In genomic region chr7:37180828-37181549, GRCh38 we compare ENCODE assay signal across 17 cellular contexts.
DNase-seq lines count a peak whose midpoint lies in the region; ATAC-seq and TF ChIP-seq lines count a peak whose summit lies in the region.
"Had no signal": no experiment of that assay in that cellular context is flagged by ENCODE, and none has a peak within 500 bp of the region (broad histone marks: within the 10 kb centered on the region; RNA-seq: fewer than 3 reads in every experiment).

No MANE protein-coding gene starts in this region.

- H3K4me1 ChIP-seq in iPS-20b (ENCODE audit: insufficient read depth, low read length) = peaks cover 28% of the 10 kb centered on the region; the same call in 1 of the 2 replicates
- peaks cover 3% of the 10 kb centered on the region; the same call in 1 of the 2 replicates for H3K4me1 ChIP-seq in H9 (ENCODE audit: insufficient read depth, low read length)
- H3K4me1 ChIP-seq: BE2C had no signal

- H2AFZ ChIP-seq in H9 (ENCODE audit: low read length) = no peak overlapping the region

- no peak overlapping the region for H4K91ac ChIP-seq in H9 (ENCODE audit: insufficient read length, low read depth, low read length)

- peaks cover 2% of the 10 kb centered on the region for H3K9me3 Mint-ChIP-seq in activated naive CD8-positive, alpha-beta T cell treated with anti-CD3 and anti-CD28 coated beads, Interleukin-2, amount 10 ng/mL, durations not matched to agents 7 days and 5 days
- H3K9me3 Mint-ChIP-seq in activated naive CD8-positive, alpha-beta T cell treated with anti-CD3 and anti-CD28 coated beads, Interleukin-2, amount 50 U/mL, for 24 hours = no peaks in the 10 kb centered on the region
- no peaks in the 10 kb centered on the region; a peak in 1 of 5 replicates for H3K9me3 Mint-ChIP-seq in H9
- H3K9me3 Mint-ChIP-seq: HFFc6; T-helper 1 cell treated with Interleukin-12 subunit alpha and Interleukin-12 subunit beta and Interleukin-4 antibody, amounts not matched to agents 30 μg/mL and 1 μg/mL, for 36 hours had no signal

- DNase-seq in activated naive CD8-positive, alpha-beta T cell treated with anti-CD3 and anti-CD28 coated beads, Interleukin-2, amount 10 ng/mL, durations not matched to agents 7 days and 5 days = no peak
- no peak for DNase-seq in activated naive CD8-positive, alpha-beta T cell treated with anti-CD3 and anti-CD28 coated beads, Interleukin-2, amount 50 U/mL, for 24 hours
- DNase-seq in NCI-H69 (lab: John Stamatoyannopoulos, UW) (peak; percentile 50), H9 (no peak), cerebellar nuclear complex (lab: John Stamatoyannopoulos, UW) (no peak), A172 (ENCODE audit: low spot score) (no peak)
- DNase-seq: BE2C, DND-41, HFFc6, MG63, NCI-H1436, NCI-H187 treated with DMSO at 0.1 percent for 48 hours, NCI-H2227 treated with DMSO at 0.1 percent for 48 hours, NCI-H510A treated with DMSO at 0.1 percent for 48 hours, Right ventricle myocardium superior had no signal

- H3K27me3 Mint-ChIP-seq in activated naive CD8-positive, alpha-beta T cell treated with anti-CD3 and anti-CD28 coated beads, Interleukin-2, amount 10 ng/mL, durations not matched to agents 7 days and 5 days = no peaks in the 10 kb centered on the region
- no peaks in the 10 kb centered on the region for H3K27me3 Mint-ChIP-seq in activated naive CD8-positive, alpha-beta T cell treated with anti-CD3 and anti-CD28 coated beads, Interleukin-2, amount 50 U/mL, for 24 hours
- no peaks in the 10 kb centered on the region for H3K27me3 Mint-ChIP-seq in H9 (ENCODE audit: low read depth)

- H3T11ph ChIP-seq in H9 (ENCODE audit: low read length) = no peak overlapping the region

- POLR2A ChIA-PET in activated naive CD8-positive, alpha-beta T cell treated with anti-CD3 and anti-CD28 coated beads, Interleukin-2, amount 10 ng/mL, durations not matched to agents 7 days and 5 days (lab: Charles Lee) = no interaction called here

- no peak overlapping the region for H4K8ac ChIP-seq in H9 (replicated peaks; ENCODE audit: insufficient read length, low read depth, low read length)

- no peak overlapping the region for H3K4me3 ChIP-seq in iPS-20b (ENCODE audit: low read length)
- H3K4me3 ChIP-seq: MG63 had no signal

- no peak overlapping the region for H2BK120ac ChIP-seq in H9 (ENCODE audit: low read depth, low read length, poor library complexity, severe bottlenecking)

- no CpG with 5 or more reads among the region's 7 CpGs for WGBS in H9 (ENCODE audit: extremely low coverage, insufficient read length, low lambda C conversion rate)

- H3K4me3 Mint-ChIP-seq in activated naive CD8-positive, alpha-beta T cell treated with anti-CD3 and anti-CD28 coated beads, Interleukin-2, amount 10 ng/mL, durations not matched to agents 7 days and 5 days = no peak overlapping the region
- no peak overlapping the region for H3K4me3 Mint-ChIP-seq in activated naive CD8-positive, alpha-beta T cell treated with anti-CD3 and anti-CD28 coated beads, Interleukin-2, amount 50 U/mL, for 24 hours
- no peak overlapping the region for H3K4me3 Mint-ChIP-seq in H9
- H3K4me3 Mint-ChIP-seq: HFFc6; T-helper 1 cell treated with Interleukin-12 subunit alpha and Interleukin-12 subunit beta and Interleukin-4 antibody, amounts not matched to agents 30 μg/mL and 1 μg/mL, for 36 hours had no signal

- H3K4ac ChIP-seq in H9 (ENCODE audit: low read depth, low read length) = no peak overlapping the region

- no peak overlapping the region for H3K4me2 ChIP-seq in H9 (ENCODE audit: insufficient read depth, insufficient read length, low read length)

- H2BK15ac ChIP-seq in H9 (ENCODE audit: low read depth, low read length) = no peak overlapping the region

- H3K4me1 Mint-ChIP-seq in activated naive CD8-positive, alpha-beta T cell treated with anti-CD3 and anti-CD28 coated beads, Interleukin-2, amount 10 ng/mL, durations not matched to agents 7 days and 5 days = peaks cover 10% of the 10 kb centered on the region
- peaks cover 8% of the 10 kb centered on the region for H3K4me1 Mint-ChIP-seq in activated naive CD8-positive, alpha-beta T cell treated with anti-CD3 and anti-CD28 coated beads, Interleukin-2, amount 50 U/mL, for 24 hours
- H3K4me1 Mint-ChIP-seq in H9 = peaks cover 6 to 8% of the 10 kb centered on the region in 2 experiments

- no peaks in the 10 kb centered on the region for H3K27me3 ChIP-seq in iPS-20b (ENCODE audit: insufficient read depth, low read length)
- H3K27me3 ChIP-seq in H9 (ENCODE audit: insufficient read depth, low read length) = no peaks in the 10 kb centered on the region
- H3K27me3 ChIP-seq: BE2C, MG63 had no signal

- H3K23me2 ChIP-seq in H9 (ENCODE audit: insufficient read length, low read depth, low read length, poor library complexity, severe bottlenecking) = peaks cover 2% of the 10 kb centered on the region

- no peak overlapping the region for H2BK20ac ChIP-seq in H9 (ENCODE audit: low read depth, low read length, poor library complexity, severe bottlenecking)

- H3K79me2 ChIP-seq in H9 (ENCODE audit: insufficient read depth, low read length) = no peaks in the 10 kb centered on the region

- H3K36me3 Mint-ChIP-seq in activated naive CD8-positive, alpha-beta T cell treated with anti-CD3 and anti-CD28 coated beads, Interleukin-2, amount 10 ng/mL, durations not matched to agents 7 days and 5 days = peaks cover 19% of the 10 kb centered on the region
- H3K36me3 Mint-ChIP-seq in activated naive CD8-positive, alpha-beta T cell treated with anti-CD3 and anti-CD28 coated beads, Interleukin-2, amount 50 U/mL, for 24 hours (ENCODE audit: low read depth) = peaks cover 27% of the 10 kb centered on the region
- peaks cover 0 to 2% (median 2%) of the 10 kb centered on the region in 3 experiments; a peak in 4 of 7 replicates for H3K36me3 Mint-ChIP-seq in H9 (ENCODE audit: insufficient read depth in 1 of 3, low read depth in 3 of 3)

- peak overlapping the region; percentile 44 for H3K27ac Mint-ChIP-seq in activated naive CD8-positive, alpha-beta T cell treated with anti-CD3 and anti-CD28 coated beads, Interleukin-2, amount 10 ng/mL, durations not matched to agents 7 days and 5 days
- H3K27ac Mint-ChIP-seq in activated naive CD8-positive, alpha-beta T cell treated with anti-CD3 and anti-CD28 coated beads, Interleukin-2, amount 50 U/mL, for 24 hours = no peak overlapping the region
- H3K27ac Mint-ChIP-seq in H9 = no peak overlapping the region; a peak in 1 of 7 replicates
- H3K27ac Mint-ChIP-seq: HFFc6; T-helper 1 cell treated with Interleukin-12 subunit alpha and Interleukin-12 subunit beta and Interleukin-4 antibody, amounts not matched to agents 30 μg/mL and 1 μg/mL, for 36 hours had no signal

- no peaks in the 10 kb centered on the region for H3K79me1 ChIP-seq in H9 (ENCODE audit: insufficient read depth, low read depth, low read length, poor library complexity, severe bottlenecking)

- no peak overlapping the region for H3K14ac ChIP-seq in H9 (ENCODE audit: insufficient read depth, low read length)

- H2BK5ac ChIP-seq in H9 (ENCODE audit: insufficient read length, low read length) = no peak overlapping the region

- H4K20me1 ChIP-seq in H9 (ENCODE audit: control insufficient read depth, insufficient read depth, insufficient read length) = no peaks in the 10 kb centered on the region

- no peak overlapping the region for H2BK12ac ChIP-seq in H9 (ENCODE audit: insufficient read length, low read depth, low read length)

- H4K5ac ChIP-seq in H9 (ENCODE audit: insufficient read length, low read depth, low read length) = no peak overlapping the region

- H3K27ac ChIP-seq in iPS-20b (ENCODE audit: low read length) (no peak overlapping the region), H9 (ENCODE audit: insufficient read length, low read depth, low read length) (no peak overlapping the region)

- no peak for TF ChIP-seq CTCF in H9 (conservative IDR thresholded peaks at IDR 0.05)

- H3K23ac ChIP-seq in H9 (ENCODE audit: insufficient read length, low read depth, low read length) = no peak overlapping the region

- no peak overlapping the region for H3K18ac ChIP-seq in H9 (ENCODE audit: insufficient read length, low read depth, low read length)

- ATAC-seq in activated naive CD8-positive, alpha-beta T cell treated with anti-CD3 and anti-CD28 coated beads, Interleukin-2, amount 10 ng/mL, durations not matched to agents 7 days and 5 days (ENCODE audit: low read depth) = no peak
- ATAC-seq in activated naive CD8-positive, alpha-beta T cell treated with anti-CD3 and anti-CD28 coated beads, Interleukin-2, amount 50 U/mL, for 24 hours = no peak

- H3K9ac ChIP-seq in iPS-20b (ENCODE audit: low read depth, low read length) (peak overlapping the region; percentile 25; the same call in 1 of the 2 replicates), H9 (ENCODE audit: extremely low read depth, insufficient read length, low read length) (no peak overlapping the region)

- H3K56ac ChIP-seq in H9 (ENCODE audit: insufficient read length, low read depth, low read length) = no peak overlapping the region

- H2AK5ac ChIP-seq in H9 (ENCODE audit: insufficient read length, low read length) = no peak overlapping the region

- no peaks in the 10 kb centered on the region for H3K36me3 ChIP-seq in iPS-20b (ENCODE audit: insufficient read depth, low read depth, low read length)
- H3K36me3 ChIP-seq: BE2C, MG63 had no signal

- H3K9me3 ChIP-seq in iPS-20b (ENCODE audit: insufficient read depth, low read depth, low read length) (no peaks in the 10 kb centered on the region), H9 (ENCODE audit: control insufficient read depth, low read depth, low read length) (no peaks in the 10 kb centered on the region)
- H3K9me3 ChIP-seq: BE2C, MG63 had no signal
